Comparison of ENCODE assay signal across 14 cellular contexts in genomic region chr9:110521211-110521610, GRCh38. TPM values are rescaled to one million over a fixed set of nuclear protein-coding genes. Genes with fewer than 3 reads are reported as not detected.
"Had no signal": no experiment of that assay in that cellular context is flagged by ENCODE, and none has a peak within 500 bp of the region (broad histone marks: within the 10 kb centered on the region; RNA-seq: fewer than 3 reads in every experiment).

No MANE protein-coding gene starts in this region.

- H3K36me3 ChIP-seq: brain microvascular endothelial cell, heart left ventricle, tibial artery had no signal

- H3K9ac ChIP-seq: parathyroid adenoma had no signal

- H3K27me3 ChIP-seq: brain microvascular endothelial cell, heart left ventricle, tibial artery had no signal

- H3K4me3 ChIP-seq: heart left ventricle, lung, tibial artery had no signal

- H3K27ac ChIP-seq: brain microvascular endothelial cell, parathyroid adenoma, tibial artery had no signal

- H3K4me1 ChIP-seq: parathyroid adenoma had no signal

- DNase-seq: activated CD4-positive, alpha-beta T cell treated with anti-CD3 and anti-CD28 coated beads, Interleukin-2, amount 50 U/mL, for 1 hour; activated CD8-positive, alpha-beta memory T cell treated with anti-CD3 and anti-CD28 coated beads for 24 hours; activated naive CD4-positive, alpha-beta T cell; activated naive CD8-positive, alpha-beta T cell treated with anti-CD3 and anti-CD28 coated beads, Interleukin-2, amount 10 ng/mL, durations not matched to agents 7 days and 5 days; brain microvascular endothelial cell; effector memory CD8-positive, alpha-beta T cell; heart left ventricle; immature natural killer cell; naive B cell; retina; T-helper 9 cell; tibial artery had no signal

- H3K9me3 ChIP-seq: heart left ventricle, tibial artery had no signal

- H2AFZ ChIP-seq: parathyroid adenoma had no signal

RNA-seq across cellular contexts. Expression of gene SVEP1, which starts 58.3 kb away (rescaled TPM):
- total RNA-seq: activated naive CD8-positive, alpha-beta T cell treated with anti-CD3 and anti-CD28 coated beads, Interleukin-2, amount 10 ng/mL, durations not matched to agents 7 days and 5 days had no signal
